Comparison of ENCODE assay signal across 24 cellular contexts in genomic region chr11:96316869-96317268, GRCh38. TPM values are rescaled to one million over a fixed set of nuclear protein-coding genes. Genes with fewer than 3 reads are reported as not detected.
DNase-seq lines count a peak whose midpoint lies in the region; ATAC-seq, FAIRE-seq and TF ChIP-seq lines count a peak whose summit lies in the region.
"Had no signal": no experiment of that assay in that cellular context is flagged by ENCODE, and none has a peak within 500 bp of the region (broad histone marks: within the 10 kb centered on the region; RNA-seq: fewer than 3 reads in every experiment).

No MANE protein-coding gene starts in this region.

- TF ChIP-seq EP300 in suprapubic skin (IDR thresholded peaks at IDR 0.05) = no peak

- H4K20me1 ChIP-seq in keratinocyte (ENCODE audit: control insufficient read depth, extremely low read depth, insufficient read depth, low read length) = no peaks in the 10 kb centered on the region

- peaks cover 92% of the 10 kb centered on the region for H3K4me1 Mint-ChIP-seq in activated T-cell treated with anti-CD3 and anti-CD28 coated beads, Interleukin-2, amount 50 U/mL, for 72 hours (ENCODE audit: low read depth)
- H3K4me1 Mint-ChIP-seq in activated T-cell treated with anti-CD3 and anti-CD28 coated beads, Interleukin-2, amount 50 U/mL, for 4 hours (ENCODE audit: low read depth) = peaks cover 93% of the 10 kb centered on the region

- H3K27ac ChIP-seq in VCaP = peak overlapping the region; percentile 68
- peak overlapping the region; percentile 29 for H3K27ac ChIP-seq in keratinocyte (ENCODE audit: control insufficient read depth, insufficient read depth, low read length)
- H3K27ac ChIP-seq in suprapubic skin = peak overlapping the region; percentile 60
- H3K27ac ChIP-seq: A549, adrenal gland, gastrocnemius medialis, SJCRH30 had no signal

- peak overlapping the region; percentile 68 for H3K4me2 ChIP-seq in keratinocyte (ENCODE audit: control insufficient read depth, extremely low read depth, insufficient read depth, low read depth, low read length)
- H3K4me2 ChIP-seq: A549 had no signal

- peak overlapping the region in 1 of 2 donors; percentile 1 for H3K4me3 Mint-ChIP-seq in activated T-cell treated with anti-CD3 and anti-CD28 coated beads, Interleukin-2, amount 50 U/mL, for 72 hours
- H3K4me3 Mint-ChIP-seq in activated T-cell treated with anti-CD3 and anti-CD28 coated beads, Interleukin-2, amount 50 U/mL, for 4 hours = no peak overlapping the region
- H3K4me3 Mint-ChIP-seq: H9 had no signal

- dilution Hi-C loops in keratinocyte (cut with MboI; ENCODE audit: extremely low pct_ligation_motif_present, low sequenced_read_pairs) = no loop called here

- DNase-seq in activated T-cell treated with anti-CD3 and anti-CD28 coated beads, Interleukin-2, amount 50 U/mL, for 72 hours = no peak
- no peak for DNase-seq in activated T-cell treated with anti-CD3 and anti-CD28 coated beads, Interleukin-2, amount 50 U/mL, for 4 hours
- DNase-seq in keratinocyte (ENCODE audit: low read depth, low spot score) (no peak), suprapubic skin (ENCODE audit: low spot score in 2 of 2) (no peak), T-helper 2 cell (no peak), pons (ENCODE audit: low spot score) (no peak)
- DNase-seq: activated CD4-positive, CD25-positive, alpha-beta regulatory T cell; adrenal gland; DMS153; gastrocnemius medialis; H9; left cardiac atrium; NCI-H1694; NCI-H2227 treated with DMSO at 0.1 percent for 48 hours; PC-3; SJCRH30; stimulated activated naive CD8-positive, alpha-beta T cell treated with anti-CD3 and anti-CD28 coated beads, Interleukin-15, Interleukin-2, amounts not matched to agents 100 U/mL and 50 U/mL, for 24 hours had no signal

- no peak for TF ChIP-seq CTCF in VCaP (conservative IDR thresholded peaks at IDR 0.05)
- no peak for TF ChIP-seq CTCF in keratinocyte (optimal IDR thresholded peaks at IDR 0.05 in 1 of 3, IDR thresholded peaks at IDR 0.05 in 1 of 3, conservative IDR thresholded peaks at IDR 0.05 in 1 of 3; ENCODE audit: extremely low read depth in 1 of 3, insufficient read depth in 2 of 3, low read length in 3 of 3)
- no peak for TF ChIP-seq CTCF in suprapubic skin (IDR thresholded peaks at IDR 0.05)

- H3K4me1 ChIP-seq in keratinocyte (ENCODE audit: control insufficient read depth, extremely low read depth, insufficient read depth, low read length) (peaks cover 65% of the 10 kb centered on the region), suprapubic skin (peaks cover 81% of the 10 kb centered on the region)

- H3K36me3 ChIP-seq in keratinocyte (ENCODE audit: control insufficient read depth in 2 of 2, extremely low read depth in 1 of 2, insufficient read depth in 2 of 2, low read length in 2 of 2) (no peaks in the 10 kb centered on the region), suprapubic skin (no peaks in the 10 kb centered on the region)
- H3K36me3 ChIP-seq: adrenal gland, cardiac muscle cell, gastrocnemius medialis, right atrium auricular region, SJCRH30 had no signal

- WGBS in suprapubic skin = 57% methylated on average over 3 of the region's 3 CpGs

- no peak for TF ChIP-seq POLR2A in suprapubic skin (IDR thresholded peaks at IDR 0.05)

- no peaks in the 10 kb centered on the region for H3K9me3 Mint-ChIP-seq in activated T-cell treated with anti-CD3 and anti-CD28 coated beads, Interleukin-2, amount 50 U/mL, for 72 hours
- no peaks in the 10 kb centered on the region for H3K9me3 Mint-ChIP-seq in activated T-cell treated with anti-CD3 and anti-CD28 coated beads, Interleukin-2, amount 50 U/mL, for 4 hours
- H3K9me3 Mint-ChIP-seq: activated T-helper 2 cell treated with anti-CD3 and anti-CD28 coated beads, Interferon-gamma antibody, Interleukin-2, Interleukin-4, amounts not matched to agents 10 μg/mL and 5 μg/mL and 100 μg/mL, durations not matched to agents 14 hours and 24 hours and 36 hours; H9 had no signal

- H3K9me3 ChIP-seq in keratinocyte (ENCODE audit: control insufficient read depth, low read depth, low read length) (no peaks in the 10 kb centered on the region), suprapubic skin (no peaks in the 10 kb centered on the region)
- H3K9me3 ChIP-seq: A549, adrenal gland, gastrocnemius medialis, right atrium auricular region, SJCRH30 had no signal

- H3K9ac ChIP-seq in keratinocyte (ENCODE audit: control insufficient read depth, extremely low read depth, insufficient read depth, low read length) = no peak overlapping the region

- no peaks in the 10 kb centered on the region for H3K27me3 ChIP-seq in keratinocyte (ENCODE audit: control insufficient read depth, extremely low read depth, insufficient read depth, low read length)
- H3K27me3 ChIP-seq in suprapubic skin = no peaks in the 10 kb centered on the region
- H3K27me3 ChIP-seq: adrenal gland, cardiac muscle cell, gastrocnemius medialis, right atrium auricular region, SJCRH30 had no signal

- no peak for ATAC-seq in activated T-cell treated with anti-CD3 and anti-CD28 coated beads, Interleukin-2, amount 50 U/mL, for 72 hours (replicated peaks in 1 of 2)
- no peak for ATAC-seq in activated T-cell treated with anti-CD3 and anti-CD28 coated beads, Interleukin-2, amount 50 U/mL, for 4 hours
- ATAC-seq in GM18873 (IDR thresholded peaks at IDR 0.05; ENCODE audit: low FRiP score, unreplicated experiment) = no peak
- ATAC-seq: A549; left cardiac atrium; PC-3; stimulated activated naive CD8-positive, alpha-beta T cell treated with anti-CD3 and anti-CD28 coated beads, Interleukin-15, Interleukin-2, amounts not matched to agents 100 U/mL and 50 U/mL, for 24 hours had no signal

- H3K36me3 Mint-ChIP-seq in activated T-cell treated with anti-CD3 and anti-CD28 coated beads, Interleukin-2, amount 50 U/mL, for 72 hours (ENCODE audit: insufficient read depth in 2 of 2) = peaks cover 7 to 35% of the 10 kb centered on the region in 2 donors
- peaks cover 53% of the 10 kb centered on the region for H3K36me3 Mint-ChIP-seq in activated T-cell treated with anti-CD3 and anti-CD28 coated beads, Interleukin-2, amount 50 U/mL, for 4 hours (ENCODE audit: insufficient read depth)

- H3K4me3 ChIP-seq in keratinocyte (ENCODE audit: control insufficient read depth in 2 of 3, extremely low read depth in 1 of 3, insufficient read depth in 2 of 3, low read depth in 1 of 3, low read length in 3 of 3) (no peak overlapping the region), suprapubic skin (no peak overlapping the region)
- H3K4me3 ChIP-seq: A549, adrenal gland, cardiac muscle cell, gastrocnemius medialis, right atrium auricular region, SJCRH30 had no signal

- H3K9me1 ChIP-seq in keratinocyte (ENCODE audit: control insufficient read depth, extremely low read depth, insufficient read depth, low read length) = no peaks in the 10 kb centered on the region

- H3K27ac Mint-ChIP-seq in activated T-cell treated with anti-CD3 and anti-CD28 coated beads, Interleukin-2, amount 50 U/mL, for 72 hours = peak overlapping the region; percentile 61
- H3K27ac Mint-ChIP-seq: activated T-helper 2 cell treated with anti-CD3 and anti-CD28 coated beads, Interferon-gamma antibody, Interleukin-2, Interleukin-4, amounts not matched to agents 10 μg/mL and 5 μg/mL and 100 μg/mL, durations not matched to agents 14 hours and 24 hours and 36 hours; H9 had no signal

- peak; percentile 46 for FAIRE-seq in keratinocyte (lab: Jason Lieb, UNC)
- FAIRE-seq: A549, GM12892 had no signal

- peak overlapping the region; percentile 57 for H2AFZ ChIP-seq in keratinocyte (ENCODE audit: control insufficient read depth, low read length)

- peaks cover 11% of the 10 kb centered on the region for H3K79me2 ChIP-seq in keratinocyte (ENCODE audit: control insufficient read depth, insufficient read depth, low read length)

- no peaks in the 10 kb centered on the region for H3K27me3 Mint-ChIP-seq in activated T-cell treated with anti-CD3 and anti-CD28 coated beads, Interleukin-2, amount 50 U/mL, for 72 hours (ENCODE audit: low read depth)
- no peaks in the 10 kb centered on the region for H3K27me3 Mint-ChIP-seq in activated T-cell treated with anti-CD3 and anti-CD28 coated beads, Interleukin-2, amount 50 U/mL, for 4 hours (ENCODE audit: low read depth)

RNA-seq across cellular contexts. Expression of gene MAML2, which starts 26.1 kb away (rescaled TPM):
- total RNA-seq in activated T-cell treated with anti-CD3 and anti-CD28 coated beads, Interleukin-2, amount 50 U/mL, for 72 hours = 10 to 100 TPM; 30.5 to 34.6 TPM
- total RNA-seq in activated T-cell treated with anti-CD3 and anti-CD28 coated beads, Interleukin-2, amount 50 U/mL, for 4 hours = 10 to 100 TPM; 27.3 to 29.8 (median 29.2) TPM
- polyA plus RNA-seq in keratinocyte = 4.2 to 7.4 TPM (median 4.2 TPM) in 3 replicates
- polyA plus RNA-seq in keratinocyte (2011; ENCODE audit: low read depth) = 1.0 TPM
- 2.8 and 3.3 TPM in 2 replicates for polyA plus RNA-seq in keratinocyte (2011; cell fraction: cytosol; rRNA removed)
- 6.9 and 7.8 TPM in 2 replicates for polyA plus RNA-seq in keratinocyte (2011; cell fraction: nucleus; rRNA removed)
- 1.1 and 4.4 TPM in 2 replicates for polyA plus RNA-seq in keratinocyte (2012; ENCODE audit: low replicate concordance)
- polyA minus RNA-seq in keratinocyte = 8.8 to 13.1 TPM (median 11.0 TPM) in 3 replicates
- polyA minus RNA-seq in keratinocyte (2011; cell fraction: cytosol; rRNA and poly(A)+ RNA removed) = 2.1 TPM
- polyA minus RNA-seq in keratinocyte (2011; cell fraction: nucleus; rRNA and poly(A)+ RNA removed) = 8.1 and 13.8 TPM in 2 replicates
- 10 to 100 TPM; 24.9 to 44.4 (median 30.9) TPM for total RNA-seq in suprapubic skin
